1 cellular context compared by ENCODE assay signal in the genomic region with DNA sequence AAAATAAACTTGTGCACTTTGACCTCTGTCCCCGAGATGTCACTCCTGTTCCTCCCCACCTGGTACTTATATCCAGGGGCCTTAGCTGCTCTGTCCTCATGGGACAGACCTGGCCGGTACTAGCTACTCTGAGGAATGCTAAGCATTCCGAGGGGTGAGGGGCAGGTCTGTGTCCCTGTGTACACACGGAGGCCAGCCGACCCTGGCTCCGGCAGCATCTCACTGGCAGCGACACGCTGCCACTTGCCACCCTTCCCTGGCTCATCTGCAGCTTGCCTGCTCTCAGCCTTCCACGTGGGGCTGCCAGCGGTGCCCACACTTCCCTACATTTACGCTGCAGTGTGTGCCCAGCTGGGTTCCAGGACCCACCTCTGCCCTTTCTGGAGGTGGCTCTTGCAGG.
A peak's percentile ranks its signal among the peaks of the same experiment; 100 is the strongest.
TF ChIP-seq lines count a peak whose summit lies in the region.

No MANE protein-coding gene starts in this region.

TF ChIP-seq in K562, 482 proteins besides CTCF, POLR2A, EP300 and RAD21:
- TF ChIP-seq NFIX (CRISPR knock-in tag; IDR thresholded peaks at IDR 0.05; ENCODE audit: low read depth): no peak
- TF ChIP-seq POLR2G (IDR thresholded peaks at IDR 0.05; ENCODE audit: low read depth, low read length): peak; percentile 39; the same call in 1 of the 2 replicates
